ENCODE assay signal across 25 cellular contexts in the genomic region with DNA sequence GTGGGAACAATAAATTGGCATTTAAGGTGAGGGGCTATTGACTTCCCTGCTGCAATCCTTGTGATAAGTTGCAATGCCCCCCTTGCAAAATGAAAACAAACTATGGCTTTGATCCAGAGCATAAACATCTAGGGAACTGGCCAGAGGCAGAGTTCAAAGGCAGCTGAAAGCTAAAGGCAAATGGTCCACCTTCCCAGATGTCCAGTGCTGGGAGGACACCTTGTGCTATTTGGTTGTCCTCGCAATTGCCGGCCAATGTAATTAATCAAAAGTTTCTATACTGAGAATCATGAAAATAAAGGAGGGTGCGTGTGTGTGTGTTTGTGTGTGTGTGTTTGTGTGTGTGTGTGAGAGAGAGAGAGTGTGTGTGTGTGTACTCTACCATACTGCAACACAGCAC.
DNase-seq lines count a peak whose midpoint lies in the region; ATAC-seq and TF ChIP-seq lines count a peak whose summit lies in the region.
"Had no signal": no experiment of that assay in that cellular context is flagged by ENCODE, and none has a peak within 500 bp of the region (broad histone marks: within the 10 kb centered on the region; RNA-seq: fewer than 3 reads in every experiment).

No MANE protein-coding gene starts in this region.

- no peaks in the 10 kb centered on the region for H3K36me3 Mint-ChIP-seq in stimulated activated memory B cell treated with anti-CD40 and anti-IgM and Interleukin-4, amounts not matched to agents 10 μg/mL and 1 μg/mL and 100 μg/mL, for 72 hours
- H3K36me3 Mint-ChIP-seq: CD8-positive, alpha-beta T cell; IgD-negative memory B cell had no signal

- no peak overlapping the region for H3K4me3 ChIP-seq in LNCaP clone FGC (ENCODE audit: low read depth, low read length)
- H3K4me3 ChIP-seq: A549, PC-9 had no signal

- H3K27ac Mint-ChIP-seq in stimulated activated memory B cell treated with anti-CD40 and anti-IgM and Interleukin-4, amounts not matched to agents 10 μg/mL and 1 μg/mL and 100 μg/mL, for 72 hours: no peak overlapping the region
- H3K27ac Mint-ChIP-seq: CD8-positive, alpha-beta T cell had no signal

- peak; percentile 93 for ATAC-seq in left lobe of liver
- no peak for ATAC-seq in stimulated activated memory B cell treated with anti-CD40 and anti-IgM and Interleukin-4, amounts not matched to agents 10 μg/mL and 1 μg/mL and 100 μg/mL, for 72 hours
- no peak for ATAC-seq in HG03025 (IDR thresholded peaks at IDR 0.05; ENCODE audit: low FRiP score, unreplicated experiment)
- ATAC-seq: A549; CD8-positive, alpha-beta T cell had no signal

- no peak for DNase-seq in LNCaP clone FGC (ENCODE audit: low read depth)
- DNase-seq in NCI-H774 (lab: John Stamatoyannopoulos, UW): peak; percentile 40
- peak; percentile 64 for DNase-seq in left lobe of liver (ENCODE audit: low spot score)
- peak; percentile 1 for DNase-seq in retina
- no peak for DNase-seq in AG08396 (ENCODE audit: low spot score)
- DNase-seq: CD8-positive, alpha-beta T cell; DMS 273 treated with DMSO at 0.1 percent for 48 hours; DMS79; EL; GDM1; GOT3; HCEC 1CT; NCI-H1048; NCI-H187; NCI-H2081 treated with DMSO at 0.1 percent for 48 hours; NCI-H2171; NCI-H345; NCI-H510A treated with DMSO at 0.1 percent for 48 hours; PC-9; Right ventricle myocardium superior; SW 1271 had no signal

- no peaks in the 10 kb centered on the region for H3K27me3 Mint-ChIP-seq in stimulated activated memory B cell treated with anti-CD40 and anti-IgM and Interleukin-4, amounts not matched to agents 10 μg/mL and 1 μg/mL and 100 μg/mL, for 72 hours
- H3K27me3 Mint-ChIP-seq: IgD-negative memory B cell had no signal

- H3K9me3 Mint-ChIP-seq in stimulated activated memory B cell treated with anti-CD40 and anti-IgM and Interleukin-4, amounts not matched to agents 10 μg/mL and 1 μg/mL and 100 μg/mL, for 72 hours: peaks cover 10% of the 10 kb centered on the region
- H3K9me3 Mint-ChIP-seq: CD8-positive, alpha-beta T cell had no signal

- peak; percentile 20; the same call in 1 of the 2 replicates for TF ChIP-seq CTCF in LNCaP clone FGC (IDR thresholded peaks at IDR 0.05; ENCODE audit: control insufficient read depth, extremely low read depth, insufficient read depth)

- no peaks in the 10 kb centered on the region for H3K4me1 Mint-ChIP-seq in stimulated activated memory B cell treated with anti-CD40 and anti-IgM and Interleukin-4, amounts not matched to agents 10 μg/mL and 1 μg/mL and 100 μg/mL, for 72 hours
- H3K4me1 Mint-ChIP-seq: IgD-negative memory B cell had no signal

- no peak overlapping the region for H3K4me3 Mint-ChIP-seq in stimulated activated memory B cell treated with anti-CD40 and anti-IgM and Interleukin-4, amounts not matched to agents 10 μg/mL and 1 μg/mL and 100 μg/mL, for 72 hours
- H3K4me3 Mint-ChIP-seq: CD8-positive, alpha-beta T cell had no signal

Comparison
In these comparisons a context has a peak if more than half of its experiments do, and no peak if none do; other contexts are left out.
1. DNase-seq: peak in NCI-H774 (single experiment), left lobe of liver (single experiment) and retina (single experiment); none in LNCaP clone FGC (single experiment) and AG08396 (single experiment).